ENCODE assay signal across 1 cellular context in genomic region chr4:189664693-189665250, GRCh38.
TF ChIP-seq lines count a peak whose summit lies in the region.

No MANE protein-coding gene starts in this region.

TF ChIP-seq in H1, 55 proteins besides CTCF, POLR2A, EP300 and RAD21:
- TF ChIP-seq KDM4A (IDR thresholded peaks at IDR 0.05; ENCODE audit: low read depth, low read length, severe bottlenecking) = no peak
- TF ChIP-seq CHD1 (IDR thresholded peaks at IDR 0.05; ENCODE audit: low read depth, low read length) = no peak
- no peak for TF ChIP-seq ATF3 (IDR thresholded peaks at IDR 0.05; ENCODE audit: insufficient read depth, low read depth, low read length)
- no peak for TF ChIP-seq TAF7 (optimal IDR thresholded peaks at IDR 0.05; ENCODE audit: borderline replicate concordance, low read depth, low read length)
- no peak for TF ChIP-seq POU5F1 (IDR thresholded peaks at IDR 0.05; ENCODE audit: low read depth, low read length)
- no peak for TF ChIP-seq SIX5 (IDR thresholded peaks at IDR 0.05; ENCODE audit: low read depth, low read length)
- no peak for TF ChIP-seq SIN3A (conservative IDR thresholded peaks at IDR 0.05 in 1 of 2, IDR thresholded peaks at IDR 0.05 in 1 of 2; ENCODE audit: low read depth in 1 of 2, low read length in 2 of 2)
- TF ChIP-seq GABPA (IDR thresholded peaks at IDR 0.05; ENCODE audit: borderline replicate concordance, insufficient read depth, low read length) = no peak
- no peak for TF ChIP-seq SIRT6 (IDR thresholded peaks at IDR 0.05; ENCODE audit: low read length)
- TF ChIP-seq CBX8 (IDR thresholded peaks at IDR 0.05; ENCODE audit: borderline replicate concordance, low read depth, low read length) = no peak
- no peak for TF ChIP-seq CHD7 (IDR thresholded peaks at IDR 0.05; ENCODE audit: insufficient replicate concordance, low read length)
- TF ChIP-seq CREB1 (IDR thresholded peaks at IDR 0.05) = no peak
- TF ChIP-seq CBX5 (IDR thresholded peaks at IDR 0.05; ENCODE audit: low read depth, low read length) = no peak
- TF ChIP-seq KDM1A (IDR thresholded peaks at IDR 0.05; ENCODE audit: borderline replicate concordance, low read length) = no peak
- TF ChIP-seq POLR2AphosphoS5 (IDR thresholded peaks at IDR 0.05; ENCODE audit: low read depth, low read length) = no peak
- no peak for TF ChIP-seq NRF1 (IDR thresholded peaks at IDR 0.05; ENCODE audit: low read depth, low read length)
- no peak for TF ChIP-seq ATF2 (IDR thresholded peaks at IDR 0.05; ENCODE audit: low read length)
- TF ChIP-seq SP4 (IDR thresholded peaks at IDR 0.05; ENCODE audit: low read length) = no peak
- TF ChIP-seq CEBPB (IDR thresholded peaks at IDR 0.05; ENCODE audit: low read depth, low read length) = no peak
- TF ChIP-seq CTBP2 (IDR thresholded peaks at IDR 0.05; ENCODE audit: borderline replicate concordance, insufficient read depth, insufficient read length, low read length) = no peak
